Comparison of ENCODE assay signal across 1 cellular context in the genomic region with DNA sequence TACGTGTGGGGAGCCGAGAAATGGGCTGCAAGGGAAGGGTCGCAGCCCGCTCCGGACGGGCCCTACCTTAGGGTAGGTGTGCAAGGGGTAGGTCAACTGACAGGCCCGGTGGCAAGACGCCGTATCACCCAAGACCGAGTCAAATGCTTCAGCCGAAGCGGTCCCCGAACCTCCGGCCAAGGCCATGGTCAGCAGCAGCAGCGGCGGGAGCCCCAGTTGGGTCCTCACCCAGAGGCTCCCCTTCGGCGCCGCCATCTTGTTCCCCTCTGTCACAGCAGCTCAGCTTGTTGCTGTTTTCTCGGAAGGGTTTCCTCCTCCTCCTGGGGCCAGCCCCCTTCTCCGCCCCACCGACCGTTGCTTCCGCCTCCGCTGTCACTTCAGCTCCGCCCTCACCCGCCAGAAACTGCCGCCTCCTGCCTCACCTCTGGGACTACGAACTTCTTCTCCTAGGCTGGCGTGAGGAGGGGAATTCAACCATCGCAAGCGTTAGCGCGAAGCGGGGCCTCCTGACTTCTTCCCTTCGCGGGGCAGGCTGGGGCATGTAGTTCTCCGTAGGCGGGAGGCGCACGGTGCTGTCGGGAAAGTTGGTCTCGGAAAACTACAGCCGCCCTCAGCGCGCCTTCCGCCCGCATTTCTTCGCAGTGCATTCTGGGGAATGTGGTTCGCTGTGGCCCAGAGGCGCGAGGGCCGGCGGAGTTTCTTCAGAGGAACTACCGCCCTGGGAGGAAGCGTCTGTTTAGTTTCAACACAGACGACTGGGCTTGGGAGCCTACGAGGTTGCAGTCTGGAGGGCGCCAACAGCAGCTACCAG.
TF ChIP-seq lines count a peak whose summit lies in the region.

Gene TCEANC2, plus strand, starts transcription at position 675 of the 811 bp plus-strand sequence. CDS start 815 bp downstream, outside the sequence.
Gene TMEM59, minus strand, starts transcription at position 271 of the 811 bp plus-strand sequence. Its CDS starts 16 bp downstream, at position 255.

TF ChIP-seq in K562, 482 proteins besides CTCF, POLR2A, EP300 and RAD21 (continued from another document and continues in another):
- TF ChIP-seq, protein P1, sequence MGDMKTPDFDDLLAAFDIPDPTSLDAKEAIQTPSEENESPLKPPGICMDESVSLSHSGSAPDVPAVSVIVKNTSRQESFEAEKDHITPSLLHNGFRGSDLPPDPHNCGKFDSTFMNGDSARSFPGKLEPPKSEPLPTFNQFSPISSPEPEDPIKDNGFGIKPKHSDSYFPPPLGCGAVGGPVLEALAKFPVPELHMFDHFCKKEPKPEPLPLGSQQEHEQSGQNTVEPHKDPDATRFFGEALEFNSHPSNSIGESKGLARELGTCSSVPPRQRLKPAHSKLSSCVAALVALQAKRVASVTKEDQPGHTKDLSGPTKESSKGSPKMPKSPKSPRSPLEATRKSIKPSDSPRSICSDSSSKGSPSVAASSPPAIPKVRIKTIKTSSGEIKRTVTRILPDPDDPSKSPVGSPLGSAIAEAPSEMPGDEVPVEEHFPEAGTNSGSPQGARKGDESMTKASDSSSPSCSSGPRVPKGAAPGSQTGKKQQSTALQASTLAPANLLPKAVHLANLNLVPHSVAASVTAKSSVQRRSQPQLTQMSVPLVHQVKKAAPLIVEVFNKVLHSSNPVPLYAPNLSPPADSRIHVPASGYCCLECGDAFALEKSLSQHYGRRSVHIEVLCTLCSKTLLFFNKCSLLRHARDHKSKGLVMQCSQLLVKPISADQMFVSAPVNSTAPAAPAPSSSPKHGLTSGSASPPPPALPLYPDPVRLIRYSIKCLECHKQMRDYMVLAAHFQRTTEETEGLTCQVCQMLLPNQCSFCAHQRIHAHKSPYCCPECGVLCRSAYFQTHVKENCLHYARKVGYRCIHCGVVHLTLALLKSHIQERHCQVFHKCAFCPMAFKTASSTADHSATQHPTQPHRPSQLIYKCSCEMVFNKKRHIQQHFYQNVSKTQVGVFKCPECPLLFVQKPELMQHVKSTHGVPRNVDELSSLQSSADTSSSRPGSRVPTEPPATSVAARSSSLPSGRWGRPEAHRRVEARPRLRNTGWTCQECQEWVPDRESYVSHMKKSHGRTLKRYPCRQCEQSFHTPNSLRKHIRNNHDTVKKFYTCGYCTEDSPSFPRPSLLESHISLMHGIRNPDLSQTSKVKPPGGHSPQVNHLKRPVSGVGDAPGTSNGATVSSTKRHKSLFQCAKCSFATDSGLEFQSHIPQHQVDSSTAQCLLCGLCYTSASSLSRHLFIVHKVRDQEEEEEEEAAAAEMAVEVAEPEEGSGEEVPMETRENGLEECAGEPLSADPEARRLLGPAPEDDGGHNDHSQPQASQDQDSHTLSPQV (IDR thresholded peaks at IDR 0.05), result 0 out of 2 replicates have a peak, but pooled peaks have one; percentile 11
- TF ChIP-seq NKRF (IDR thresholded peaks at IDR 0.05; ENCODE audit: borderline replicate concordance), result peak; percentile 67
- TF ChIP-seq POLR2G (IDR thresholded peaks at IDR 0.05; ENCODE audit: low read depth, low read length), result peak; percentile 91
- peak; percentile 89 for TF ChIP-seq E2F8 (IDR thresholded peaks at IDR 0.05; ENCODE audit: low read depth, partially characterized antibody)
- TF ChIP-seq ZBTB7A (IDR thresholded peaks at IDR 0.05; ENCODE audit: borderline replicate concordance, control insufficient read depth, low read depth, low read length), result peak; percentile 13; the same call in 1 of the 2 replicates
- peak; percentile 82 for TF ChIP-seq SREBF1 (IDR thresholded peaks at IDR 0.05; ENCODE audit: borderline replicate concordance, low read depth, low read length)
- TF ChIP-seq ADNP (tag; IDR thresholded peaks at IDR 0.05), result no peak
- peak; percentile 87 for TF ChIP-seq TFAP4 (CRISPR knock-in tag; IDR thresholded peaks at IDR 0.05; ENCODE audit: borderline replicate concordance)
- peak; percentile 66 for TF ChIP-seq ZNF644 (tag; IDR thresholded peaks at IDR 0.05; ENCODE audit: low read depth)
- peak; percentile 69; the same call in 1 of the 2 replicates for TF ChIP-seq ZFPM2 (CRISPR knock-in tag; IDR thresholded peaks at IDR 0.05)
- TF ChIP-seq USF1 (CRISPR knock-in tag; IDR thresholded peaks at IDR 0.05), result peak; percentile 77
- no peak for TF ChIP-seq ZNF174 (CRISPR knock-in tag; IDR thresholded peaks at IDR 0.05)
- peak; percentile 70; the same call in 1 of the 2 replicates for TF ChIP-seq TRIM28 (IDR thresholded peaks at IDR 0.05)
- no peak for TF ChIP-seq MTA2 (IDR thresholded peaks at IDR 0.05; ENCODE audit: low read depth)
- TF ChIP-seq TCF3 (CRISPR knock-in tag; IDR thresholded peaks at IDR 0.05), result peak; percentile 9; the same call in 1 of the 2 replicates
- peak in 1 of 2 experiments; percentile 85; a peak in 2 of 4 replicates for TF ChIP-seq SIN3A (IDR thresholded peaks at IDR 0.05; ENCODE audit: borderline replicate concordance in 2 of 2, control insufficient read depth in 1 of 2, low read depth in 2 of 2, low read length in 2 of 2)
- TF ChIP-seq ESRRB (CRISPR knock-in tag; IDR thresholded peaks at IDR 0.05; ENCODE audit: borderline replicate concordance), result no peak
- TF ChIP-seq ZFX (CRISPR knock-in tag; IDR thresholded peaks at IDR 0.05), result peak; percentile 81
- TF ChIP-seq, protein P2, sequence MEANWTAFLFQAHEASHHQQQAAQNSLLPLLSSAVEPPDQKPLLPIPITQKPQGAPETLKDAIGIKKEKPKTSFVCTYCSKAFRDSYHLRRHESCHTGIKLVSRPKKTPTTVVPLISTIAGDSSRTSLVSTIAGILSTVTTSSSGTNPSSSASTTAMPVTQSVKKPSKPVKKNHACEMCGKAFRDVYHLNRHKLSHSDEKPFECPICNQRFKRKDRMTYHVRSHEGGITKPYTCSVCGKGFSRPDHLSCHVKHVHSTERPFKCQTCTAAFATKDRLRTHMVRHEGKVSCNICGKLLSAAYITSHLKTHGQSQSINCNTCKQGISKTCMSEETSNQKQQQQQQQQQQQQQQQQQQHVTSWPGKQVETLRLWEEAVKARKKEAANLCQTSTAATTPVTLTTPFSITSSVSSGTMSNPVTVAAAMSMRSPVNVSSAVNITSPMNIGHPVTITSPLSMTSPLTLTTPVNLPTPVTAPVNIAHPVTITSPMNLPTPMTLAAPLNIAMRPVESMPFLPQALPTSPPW (CRISPR knock-in tag; IDR thresholded peaks at IDR 0.05), result peak; percentile 64
- TF ChIP-seq NEUROD1 (IDR thresholded peaks at IDR 0.05; ENCODE audit: borderline replicate concordance, low read depth, low read length, partially characterized antibody), result peak; percentile 16
- no peak for TF ChIP-seq MECOM (CRISPR knock-in tag; IDR thresholded peaks at IDR 0.05)
- TF ChIP-seq ZNF589 (CRISPR knock-in tag; IDR thresholded peaks at IDR 0.05; ENCODE audit: low read depth), result peak; percentile 35; the same call in 1 of the 2 replicates
- TF ChIP-seq GATAD2B (IDR thresholded peaks at IDR 0.05; ENCODE audit: borderline replicate concordance), result no peak
- TF ChIP-seq, protein P3, sequence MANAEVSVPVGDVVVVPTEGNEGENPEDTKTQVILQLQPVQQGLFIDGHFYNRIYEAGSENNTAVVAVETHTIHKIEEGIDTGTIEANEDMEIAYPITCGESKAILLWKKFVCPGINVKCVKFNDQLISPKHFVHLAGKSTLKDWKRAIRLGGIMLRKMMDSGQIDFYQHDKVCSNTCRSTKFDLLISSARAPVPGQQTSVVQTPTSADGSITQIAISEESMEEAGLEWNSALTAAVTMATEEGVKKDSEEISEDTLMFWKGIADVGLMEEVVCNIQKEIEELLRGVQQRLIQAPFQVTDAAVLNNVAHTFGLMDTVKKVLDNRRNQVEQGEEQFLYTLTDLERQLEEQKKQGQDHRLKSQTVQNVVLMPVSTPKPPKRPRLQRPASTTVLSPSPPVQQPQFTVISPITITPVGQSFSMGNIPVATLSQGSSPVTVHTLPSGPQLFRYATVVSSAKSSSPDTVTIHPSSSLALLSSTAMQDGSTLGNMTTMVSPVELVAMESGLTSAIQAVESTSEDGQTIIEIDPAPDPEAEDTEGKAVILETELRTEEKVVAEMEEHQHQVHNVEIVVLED (CRISPR knock-in tag; IDR thresholded peaks at IDR 0.05), result peak; percentile 86
- no peak for TF ChIP-seq ZKSCAN8 (CRISPR knock-in tag; IDR thresholded peaks at IDR 0.05)
- TF ChIP-seq ZNF124 (CRISPR knock-in tag; IDR thresholded peaks at IDR 0.05), result no peak
- TF ChIP-seq NR2C1 (IDR thresholded peaks at IDR 0.05), result peak; percentile 83
- peak; percentile 93 for TF ChIP-seq NR2C1 (tag; IDR thresholded peaks at IDR 0.05)
- no peak for TF ChIP-seq ZNF584 (CRISPR knock-in tag; IDR thresholded peaks at IDR 0.05; ENCODE audit: low read depth)
- peak; percentile 63 for TF ChIP-seq RB1 (IDR thresholded peaks at IDR 0.05; ENCODE audit: low read depth)
- peak in 1 of 2 experiments; percentile 64; a peak in 2 of 4 replicates for TF ChIP-seq HDAC1 (IDR thresholded peaks at IDR 0.05)
- TF ChIP-seq, protein P4, sequence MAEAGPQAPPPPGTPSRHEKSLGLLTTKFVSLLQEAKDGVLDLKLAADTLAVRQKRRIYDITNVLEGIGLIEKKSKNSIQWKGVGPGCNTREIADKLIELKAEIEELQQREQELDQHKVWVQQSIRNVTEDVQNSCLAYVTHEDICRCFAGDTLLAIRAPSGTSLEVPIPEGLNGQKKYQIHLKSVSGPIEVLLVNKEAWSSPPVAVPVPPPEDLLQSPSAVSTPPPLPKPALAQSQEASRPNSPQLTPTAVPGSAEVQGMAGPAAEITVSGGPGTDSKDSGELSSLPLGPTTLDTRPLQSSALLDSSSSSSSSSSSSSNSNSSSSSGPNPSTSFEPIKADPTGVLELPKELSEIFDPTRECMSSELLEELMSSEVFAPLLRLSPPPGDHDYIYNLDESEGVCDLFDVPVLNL (CRISPR knock-in tag; IDR thresholded peaks at IDR 0.05; ENCODE audit: low read depth), result peak; percentile 78; the same call in 1 of the 2 replicates
- peak; percentile 86; the same call in 1 of the 2 replicates for TF ChIP-seq FOXP1 (CRISPR knock-in tag; IDR thresholded peaks at IDR 0.05)
- TF ChIP-seq GATAD2A (IDR thresholded peaks at IDR 0.05), result no peak
- no peak for TF ChIP-seq ETS2 (tag; IDR thresholded peaks at IDR 0.05; ENCODE audit: borderline replicate concordance, poor library complexity, severe bottlenecking)
- TF ChIP-seq PBX2 (CRISPR knock-in tag; IDR thresholded peaks at IDR 0.05; ENCODE audit: low read depth), result no peak
- TF ChIP-seq PBX2 (tag; conservative IDR thresholded peaks at IDR 0.05; ENCODE audit: low read depth), result 0 out of 2 replicates have a peak, but pooled peaks have one; percentile 30
- peak; percentile 43; the same call in 1 of the 2 replicates for TF ChIP-seq NBN (IDR thresholded peaks at IDR 0.05; ENCODE audit: low read depth)
- TF ChIP-seq XRCC5 (IDR thresholded peaks at IDR 0.05; ENCODE audit: low read depth, low read length), result peak; percentile 90
